ENCODE assay signal across 29 cellular contexts in genomic region chr3:46465196-46465520, GRCh38. TPM values are rescaled to one million over a fixed set of nuclear protein-coding genes. Genes with fewer than 3 reads are reported as not detected.
"Had no signal": no experiment of that assay in that cellular context is flagged by ENCODE, and none has a peak within 500 bp of the region (broad histone marks: within the 10 kb centered on the region; RNA-seq: fewer than 3 reads in every experiment).

No MANE protein-coding gene starts in this region.

- H3K27ac ChIP-seq: colonic mucosa, gastrocnemius medialis, left ventricle myocardium inferior, lower lobe of right lung, suprapubic skin, tibial artery, uterus had no signal

- H3K27ac Mint-ChIP-seq: immature natural killer cell; memory B cell; naive thymus-derived CD4-positive, alpha-beta T cell; nephron progenitor cell; progenitor cell of endocrine pancreas; stimulated activated effector memory CD8-positive, alpha-beta T cell treated with anti-CD3 and anti-CD28 coated beads, Interleukin-12 subunit alpha, Interleukin-12 subunit beta, amount 100 ng/mL, for 72 hours had no signal

- H3K9me3 ChIP-seq: colonic mucosa, gastrocnemius medialis, heart right ventricle, left ventricle myocardium inferior, lower lobe of right lung, pancreas, suprapubic skin, tibial artery, upper lobe of left lung, uterus had no signal

- H3K36me3 Mint-ChIP-seq: memory B cell; naive thymus-derived CD4-positive, alpha-beta T cell; stimulated activated effector memory CD8-positive, alpha-beta T cell treated with anti-CD3 and anti-CD28 coated beads, Interleukin-12 subunit alpha, Interleukin-12 subunit beta, amount 100 ng/mL, for 72 hours had no signal

- H3K4me3 Mint-ChIP-seq: immature natural killer cell; memory B cell; naive thymus-derived CD4-positive, alpha-beta T cell; nephron progenitor cell; stimulated activated effector memory CD8-positive, alpha-beta T cell treated with anti-CD3 and anti-CD28 coated beads, Interleukin-12 subunit alpha, Interleukin-12 subunit beta, amount 100 ng/mL, for 72 hours had no signal

- H3K4me3 ChIP-seq: colonic mucosa, gastrocnemius medialis, heart right ventricle, lower lobe of right lung, pancreas, suprapubic skin, tibial artery, uterus had no signal

- H3K27me3 ChIP-seq: colonic mucosa, gastrocnemius medialis, pancreas, upper lobe of left lung, uterus had no signal

- DNase-seq: colonic mucosa; effector CD4-positive, alpha-beta T cell; gastrocnemius medialis; heart right ventricle; hypothalamus; immature natural killer cell; left ventricle myocardium inferior; lower lobe of right lung; nephron progenitor cell; nucleus accumbens; pancreas; right cardiac atrium; small intestine; stimulated activated CD4-positive, alpha-beta T cell treated with anti-CD3 and anti-CD28 coated beads, Interleukin-12 subunit alpha, Interleukin-12 subunit beta, amount 100 ng/mL, for 4 hours; stimulated activated CD4-positive, alpha-beta T cell treated with anti-CD3 and anti-CD28 coated beads, Interleukin-2, amount 100 ng/mL, for 48 hours; stimulated activated naive CD8-positive, alpha-beta T cell treated with anti-CD3 and anti-CD28 coated beads, Interleukin-15, Interleukin-2, amounts not matched to agents 100 U/mL and 50 U/mL, for 24 hours; tibial artery; uterus had no signal

- H3K4me1 Mint-ChIP-seq: immature natural killer cell, memory B cell, nephron progenitor cell had no signal

- ATAC-seq: esophagus mucosa; gastrocnemius medialis; heart right ventricle; naive thymus-derived CD4-positive, alpha-beta T cell; pancreas; stimulated activated effector memory CD8-positive, alpha-beta T cell treated with anti-CD3 and anti-CD28 coated beads, Interleukin-12 subunit alpha, Interleukin-12 subunit beta, amount 100 ng/mL, for 72 hours; stimulated activated naive CD8-positive, alpha-beta T cell treated with anti-CD3 and anti-CD28 coated beads, Interleukin-15, Interleukin-2, amounts not matched to agents 100 U/mL and 50 U/mL, for 24 hours had no signal

- H3K4me1 ChIP-seq: colonic mucosa, uterus had no signal

- H3K9me3 Mint-ChIP-seq: stimulated activated effector memory CD8-positive, alpha-beta T cell treated with anti-CD3 and anti-CD28 coated beads, Interleukin-12 subunit alpha, Interleukin-12 subunit beta, amount 100 ng/mL, for 72 hours had no signal

- H3K36me3 ChIP-seq: colonic mucosa, gastrocnemius medialis, heart right ventricle, lower lobe of right lung, pancreas, suprapubic skin, tibial artery, upper lobe of left lung, uterus had no signal

RNA-seq across cellular contexts. Expression of gene LTF, which starts 0.5 kb away (rescaled TPM):
- total RNA-seq: fibroblast of lung had no signal
- polyA plus RNA-seq: fibroblast of lung; immature natural killer cell; keratinocyte; naive thymus-derived CD4-positive, alpha-beta T cell had no signal

RNA-seq across cellular contexts. Expression of gene RTP3, which starts 32.6 kb away (rescaled TPM):
- total RNA-seq: cerebellum; colonic mucosa; dermis microvascular lymphatic vessel endothelial cell; esophagus mucosa; fibroblast of lung; gastrocnemius medialis; heart right ventricle; left ventricle myocardium inferior; lower lobe of right lung; naive thymus-derived CD4-positive, alpha-beta T cell; pancreas; progenitor cell of endocrine pancreas; right cardiac atrium; suprapubic skin; upper lobe of left lung; uterus had no signal
- polyA plus RNA-seq: fibroblast of lung; heart right ventricle; immature natural killer cell; keratinocyte; naive thymus-derived CD4-positive, alpha-beta T cell; pancreas; right cardiac atrium; small intestine had no signal

RNA-seq across cellular contexts. Expression of gene CCRL2, which starts 58.1 kb away (rescaled TPM):
- total RNA-seq: progenitor cell of endocrine pancreas had no signal
- polyA plus RNA-seq: keratinocyte had no signal
